In the genomic region with DNA sequence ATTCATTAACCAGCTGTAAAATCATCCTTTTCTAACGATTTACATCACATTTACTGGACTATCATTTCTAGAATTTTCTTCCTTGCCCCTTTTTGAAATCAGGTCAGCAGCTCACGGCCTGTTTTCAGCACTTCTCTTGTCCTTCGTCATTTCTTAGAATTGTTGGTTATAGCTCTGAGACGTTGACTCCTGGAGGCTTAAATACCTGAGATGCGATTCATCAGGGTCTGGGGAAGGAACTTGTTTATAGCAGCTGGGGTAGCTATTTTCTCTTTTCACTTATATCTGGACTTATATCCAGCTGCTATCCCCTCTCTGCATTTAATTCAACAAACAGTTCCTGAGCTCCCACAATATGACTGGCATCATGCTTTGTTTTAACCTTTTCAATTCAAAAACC, we compare ENCODE assay signal across 18 cellular contexts.
A peak's percentile ranks its signal among the peaks of the same experiment; 100 is the strongest.
DNase-seq lines count a peak whose midpoint lies in the region; ATAC-seq and TF ChIP-seq lines count a peak whose summit lies in the region.
"Had no signal": no experiment of that assay in that cellular context is flagged by ENCODE, and none has a peak within 500 bp of the region (broad histone marks: within the 10 kb centered on the region; RNA-seq: fewer than 3 reads in every experiment).

No MANE protein-coding gene starts in this region.

- CTCF ChIA-PET in CD8-positive, alpha-beta memory T cell (lab: Charles Lee): interaction anchor here (1.0 kb wide), 1 partner anchor 394 kb away, joined by 3 read pairs; no protein-coding TSS in a partner anchor

- no peaks in the 10 kb centered on the region for H3K9me3 ChIP-seq in RWPE2 (ENCODE audit: severe bottlenecking)
- H3K9me3 ChIP-seq in CD8-positive, alpha-beta memory T cell (ENCODE audit: low read length): no peaks in the 10 kb centered on the region
- H3K9me3 ChIP-seq: lower lobe of right lung had no signal

- TF ChIP-seq CTCF in RWPE2 (IDR thresholded peaks at IDR 0.05; ENCODE audit: poor library complexity, severe bottlenecking): no peak

- H3K27ac ChIP-seq in RWPE2 (ENCODE audit: poor library complexity, severe bottlenecking): peak overlapping the region; percentile 94
- peak overlapping the region; percentile 29 for H3K27ac ChIP-seq in epithelial cell of prostate
- no peak overlapping the region for H3K27ac ChIP-seq in CD8-positive, alpha-beta memory T cell (ENCODE audit: low read depth, low read length)
- H3K27ac ChIP-seq: lower lobe of right lung had no signal

- H3K4me1 ChIP-seq in RWPE2 (ENCODE audit: insufficient read depth, poor library complexity, severe bottlenecking): peaks cover 38% of the 10 kb centered on the region
- H3K4me1 ChIP-seq in CD8-positive, alpha-beta memory T cell (ENCODE audit: insufficient read depth, low read length): no peaks in the 10 kb centered on the region

- peak; percentile 43; the same call in 2 of the 3 replicates for ATAC-seq in RWPE2 (ENCODE audit: low read depth)
- ATAC-seq: HCT116; lower lobe of right lung; natural killer cell treated with Interleukin-12 subunit alpha and Interleukin-12 subunit beta and Interleukin-15 and Interleukin-18, amount 100 ng/mL, for 72 hours had no signal

- DNase-seq in AG08396 (ENCODE audit: low spot score) (peak; percentile 45), RWPE2 (ENCODE audit: low spot score) (peak; percentile 32), epithelial cell of prostate (ENCODE audit: low read depth, low spot score) (no peak), myocyte (ENCODE audit: low read depth) (peak; percentile 13), NCI-H1048 (lab: John Stamatoyannopoulos, UW) (no peak), COLO668 (lab: John Stamatoyannopoulos, UW; ENCODE audit: unreplicated experiment) (no peak), HT-29 (ENCODE audit: low spot score) (no peak)
- no peak for DNase-seq in CD8-positive, alpha-beta memory T cell
- DNase-seq: activated CD4-positive, CD25-positive, alpha-beta regulatory T cell treated with anti-CD3 and anti-CD28 coated beads, Interleukin-2, amount 50 U/mL, for 72 hours; activated effector memory CD4-positive, alpha-beta T cell treated with Interleukin-2 at 50 U/mL for 16 hours; effector CD8-positive, alpha-beta T cell; lower lobe of right lung; MG63; NCI-H187 had no signal

- H3K27me3 Mint-ChIP-seq in CD8-positive, alpha-beta memory T cell: peaks cover 4 to 8% of the 10 kb centered on the region in 2 donors

- no peak overlapping the region for H3K27ac Mint-ChIP-seq in CD8-positive, alpha-beta memory T cell
- H3K27ac Mint-ChIP-seq: brain; natural killer cell treated with Interleukin-12 subunit alpha and Interleukin-12 subunit beta and Interleukin-15 and Interleukin-18, amount 100 ng/mL, for 72 hours; T-helper 2 cell treated with Interferon-gamma antibody and Interleukin-4, amounts not matched to agents 5 μg/mL and 100 μg/mL, for 36 hours had no signal

- H3K36me3 ChIP-seq in RWPE2 (ENCODE audit: low read depth): no peaks in the 10 kb centered on the region
- H3K36me3 ChIP-seq in CD8-positive, alpha-beta memory T cell (ENCODE audit: insufficient read depth, low read length): no peaks in the 10 kb centered on the region
- H3K36me3 ChIP-seq: lower lobe of right lung, MG63 had no signal

- no peaks in the 10 kb centered on the region for H3K36me3 Mint-ChIP-seq in CD8-positive, alpha-beta memory T cell
- H3K36me3 Mint-ChIP-seq: brain; natural killer cell treated with Interleukin-12 subunit alpha and Interleukin-12 subunit beta and Interleukin-15 and Interleukin-18, amount 100 ng/mL, for 72 hours had no signal

- H3K9me3 Mint-ChIP-seq in CD8-positive, alpha-beta memory T cell: no peaks in the 10 kb centered on the region
- H3K9me3 Mint-ChIP-seq: natural killer cell treated with Interleukin-12 subunit alpha and Interleukin-12 subunit beta and Interleukin-15 and Interleukin-18, amount 100 ng/mL, for 72 hours had no signal

- no peak overlapping the region for H3K4me3 Mint-ChIP-seq in CD8-positive, alpha-beta memory T cell
- H3K4me3 Mint-ChIP-seq: brain; natural killer cell treated with Interleukin-12 subunit alpha and Interleukin-12 subunit beta and Interleukin-15 and Interleukin-18, amount 100 ng/mL, for 72 hours; T-helper 2 cell treated with Interferon-gamma antibody and Interleukin-4, amounts not matched to agents 5 μg/mL and 100 μg/mL, for 36 hours had no signal

- no peak overlapping the region for H3K4me3 ChIP-seq in RWPE2 (ENCODE audit: severe bottlenecking)
- H3K4me3 ChIP-seq in CD8-positive, alpha-beta memory T cell (ENCODE audit: low read length): no peak overlapping the region
- H3K4me3 ChIP-seq: lower lobe of right lung, MG63 had no signal

- POLR2A ChIA-PET in CD8-positive, alpha-beta memory T cell (lab: Charles Lee): no interaction called here

- H3K4me1 Mint-ChIP-seq in CD8-positive, alpha-beta memory T cell: peaks cover 15 to 19% (median 15%) of the 10 kb centered on the region in 3 donors

- H3K27me3 ChIP-seq in RWPE2 (ENCODE audit: insufficient read depth, poor library complexity, severe bottlenecking): no peaks in the 10 kb centered on the region
- no peaks in the 10 kb centered on the region for H3K27me3 ChIP-seq in CD8-positive, alpha-beta memory T cell (ENCODE audit: insufficient read depth, low read length, poor library complexity, severe bottlenecking)
- H3K27me3 ChIP-seq: MG63 had no signal

Comparison
In these comparisons a context has a peak if more than half of its experiments do, and no peak if none do; other contexts are left out.
1. DNase-seq: peak in AG08396 (single experiment), RWPE2 (single experiment) and myocyte (single experiment); none in epithelial cell of prostate (single experiment), NCI-H1048 (single experiment), COLO668 (single experiment), HT-29 (single experiment) and CD8-positive, alpha-beta memory T cell (0 of 5).